In the genomic region with DNA sequence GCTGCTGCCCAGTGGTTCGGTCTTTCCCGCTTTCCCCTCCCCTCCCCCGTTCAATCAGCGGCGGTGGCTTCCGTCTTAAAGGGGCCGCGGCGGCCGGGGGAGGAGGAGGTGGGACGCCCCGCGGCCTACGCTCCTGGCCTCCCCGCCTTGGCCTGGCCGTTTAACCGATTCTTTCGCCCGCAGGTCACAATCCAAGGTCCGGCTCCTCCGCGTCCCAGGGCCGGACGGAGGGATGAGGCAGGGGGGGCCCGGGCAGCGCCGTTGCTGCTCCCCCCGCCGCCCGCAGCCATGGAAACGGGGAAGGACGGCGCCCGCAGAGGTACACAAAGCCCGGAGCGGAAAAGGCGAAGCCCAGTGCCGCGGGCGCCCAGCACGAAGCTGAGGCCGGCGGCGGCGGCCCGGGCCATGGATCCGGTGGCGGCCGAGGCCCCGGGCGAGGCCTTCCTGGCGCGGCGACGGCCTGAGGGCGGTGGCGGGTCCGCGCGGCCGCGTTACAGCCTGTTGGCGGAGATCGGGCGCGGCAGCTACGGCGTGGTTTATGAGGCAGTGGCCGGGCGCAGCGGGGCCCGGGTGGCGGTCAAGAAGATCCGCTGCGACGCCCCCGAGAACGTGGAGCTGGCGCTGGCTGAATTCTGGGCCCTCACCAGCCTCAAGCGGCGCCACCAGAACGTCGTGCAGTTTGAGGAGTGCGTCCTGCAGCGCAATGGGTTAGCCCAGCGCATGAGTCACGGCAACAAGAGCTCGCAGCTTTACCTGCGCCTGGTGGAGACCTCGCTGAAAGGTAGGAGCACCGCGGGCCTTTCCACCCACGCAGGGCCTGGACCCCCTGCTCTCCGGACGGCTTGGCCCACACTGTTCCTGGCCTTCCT, we compare ENCODE assay signal across 1 cellular context.
TF ChIP-seq lines count a peak whose summit lies in the region.

No MANE protein-coding gene starts in this region.

TF ChIP-seq in H1, 55 proteins besides CTCF, POLR2A, EP300 and RAD21:
- TF ChIP-seq BCL11A (IDR thresholded peaks at IDR 0.05; ENCODE audit: low read depth in 2 of 2, low read length in 2 of 2) (no peak), RXRA (IDR thresholded peaks at IDR 0.05; ENCODE audit: insufficient read depth, low read depth, low read length) (no peak), EZH2 (IDR thresholded peaks at IDR 0.05; ENCODE audit: low read depth, low read length, severe bottlenecking) (no peak), USF2 (IDR thresholded peaks at IDR 0.05; ENCODE audit: low read length) (no peak), FOSL1 (IDR thresholded peaks at IDR 0.05; ENCODE audit: insufficient read depth, low read depth, low read length) (no peak), TAF1 (IDR thresholded peaks at IDR 0.05; ENCODE audit: low read depth, low read length) (peak; percentile 94), SIX5 (IDR thresholded peaks at IDR 0.05; ENCODE audit: low read depth, low read length) (no peak), CBX8 (IDR thresholded peaks at IDR 0.05; ENCODE audit: borderline replicate concordance, low read depth, low read length) (no peak), YY1 (IDR thresholded peaks at IDR 0.05; ENCODE audit: low read depth, low read length) (no peak), RFX5 (IDR thresholded peaks at IDR 0.05; ENCODE audit: borderline replicate concordance, low read depth, low read length) (no peak), ASH2L (IDR thresholded peaks at IDR 0.05; ENCODE audit: low read length) (peak; percentile 68), POU5F1 (IDR thresholded peaks at IDR 0.05; ENCODE audit: low read depth, low read length) (no peak), HDAC6 (IDR thresholded peaks at IDR 0.05; ENCODE audit: low read depth, low read length) (no peak), GTF2F1 (IDR thresholded peaks at IDR 0.05; ENCODE audit: borderline replicate concordance, low read depth, low read length) (no peak), SP2 (IDR thresholded peaks at IDR 0.05; ENCODE audit: low read length) (no peak), TBP (IDR thresholded peaks at IDR 0.05; ENCODE audit: low read depth, low read length) (peak; percentile 64), CHD2 (IDR thresholded peaks at IDR 0.05; ENCODE audit: low read length) (0 out of 2 replicates have a peak, but pooled peaks have one; percentile 28), JUND (IDR thresholded peaks at IDR 0.05; ENCODE audit: low read length) (no peak), SUZ12 (IDR thresholded peaks at IDR 0.05; ENCODE audit: low read length) (no peak), NANOG (IDR thresholded peaks at IDR 0.05; ENCODE audit: insufficient read depth, low read depth, low read length, poor library complexity, severe bottlenecking) (no peak), EGR1 (IDR thresholded peaks at IDR 0.05; ENCODE audit: borderline replicate concordance, low read depth, low read length) (peak; percentile 81; the same call in 1 of the 2 replicates), POLR2AphosphoS5 (IDR thresholded peaks at IDR 0.05; ENCODE audit: low read depth, low read length) (peak; percentile 52; the same call in 1 of the 2 replicates), TEAD4 (IDR thresholded peaks at IDR 0.05; ENCODE audit: low read depth, low read length) (no peak), ATF2 (IDR thresholded peaks at IDR 0.05; ENCODE audit: low read length) (no peak), KDM4A (IDR thresholded peaks at IDR 0.05; ENCODE audit: low read depth, low read length, severe bottlenecking) (peak; percentile 74), SRF (IDR thresholded peaks at IDR 0.05; ENCODE audit: low read depth, low read length) (no peak), CEBPB (IDR thresholded peaks at IDR 0.05; ENCODE audit: low read depth, low read length) (no peak), SP1 (IDR thresholded peaks at IDR 0.05; ENCODE audit: low read depth, low read length) (no peak), SIN3A (conservative IDR thresholded peaks at IDR 0.05 in 1 of 2, IDR thresholded peaks at IDR 0.05 in 1 of 2; ENCODE audit: low read depth in 1 of 2, low read length in 2 of 2) (no peak; a peak in 1 of 4 replicates), KDM1A (IDR thresholded peaks at IDR 0.05; ENCODE audit: borderline replicate concordance, low read length) (no peak), GABPA (IDR thresholded peaks at IDR 0.05; ENCODE audit: borderline replicate concordance, insufficient read depth, low read length) (no peak), CTBP2 (IDR thresholded peaks at IDR 0.05; ENCODE audit: borderline replicate concordance, insufficient read depth, insufficient read length, low read length) (no peak), MAFK (IDR thresholded peaks at IDR 0.05; ENCODE audit: low read depth, low read length) (no peak), NRF1 (IDR thresholded peaks at IDR 0.05; ENCODE audit: low read depth, low read length) (no peak), TAF7 (optimal IDR thresholded peaks at IDR 0.05; ENCODE audit: borderline replicate concordance, low read depth, low read length) (peak; percentile 40), ZNF274 (IDR thresholded peaks at IDR 0.05; ENCODE audit: borderline replicate concordance, extremely low read depth, low read length) (no peak), MAX (IDR thresholded peaks at IDR 0.05) (no peak; the same call in 1 of the 2 replicates), PHF8 (conservative IDR thresholded peaks at IDR 0.05; ENCODE audit: low read depth, low read length) (peak; percentile 97), SIRT6 (IDR thresholded peaks at IDR 0.05; ENCODE audit: low read length) (no peak), RBBP5 (IDR thresholded peaks at IDR 0.05; ENCODE audit: borderline replicate concordance, low read depth, low read length) (no peak)
- TF ChIP-seq, protein P1, sequence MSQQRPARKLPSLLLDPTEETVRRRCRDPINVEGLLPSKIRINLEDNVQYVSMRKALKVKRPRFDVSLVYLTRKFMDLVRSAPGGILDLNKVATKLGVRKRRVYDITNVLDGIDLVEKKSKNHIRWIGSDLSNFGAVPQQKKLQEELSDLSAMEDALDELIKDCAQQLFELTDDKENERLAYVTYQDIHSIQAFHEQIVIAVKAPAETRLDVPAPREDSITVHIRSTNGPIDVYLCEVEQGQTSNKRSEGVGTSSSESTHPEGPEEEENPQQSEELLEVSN (IDR thresholded peaks at IDR 0.05) = peak; percentile 10; the same call in 1 of the 2 replicates
